In genomic region chr4:122895336-122895995, GRCh38 we compare ENCODE assay signal across 20 cellular contexts. TPM values are rescaled to one million over a fixed set of nuclear protein-coding genes. Genes with fewer than 3 reads are reported as not detected.
DNase-seq lines count a peak whose midpoint lies in the region; ATAC-seq, FAIRE-seq and TF ChIP-seq lines count a peak whose summit lies in the region.
"Had no signal": no experiment of that assay in that cellular context is flagged by ENCODE, and none has a peak within 500 bp of the region (broad histone marks: within the 10 kb centered on the region; RNA-seq: fewer than 3 reads in every experiment).

No MANE protein-coding gene starts in this region.

- no peak overlapping the region for H2AFZ ChIP-seq in endothelial cell of umbilical vein (ENCODE audit: low read depth, low read length)

- H4K20me1 ChIP-seq in endothelial cell of umbilical vein (replicated peaks; ENCODE audit: control insufficient read depth, extremely low read depth, insufficient read depth, low read length) = no peaks in the 10 kb centered on the region

- H3K36me3 ChIP-seq in RWPE2 (ENCODE audit: low read depth) (peaks cover 37% of the 10 kb centered on the region), endothelial cell of umbilical vein (ENCODE audit: control insufficient read depth in 2 of 2, extremely low read depth in 1 of 2, insufficient read depth in 2 of 2, low read length in 2 of 2) (peaks cover 0 to 7% of the 10 kb centered on the region in 2 experiments)

- no peak for DNase-seq in D721Med (ENCODE audit: insufficient read length, low spot score)
- DNase-seq in RWPE2 (ENCODE audit: low spot score) = no peak
- DNase-seq in endothelial cell of umbilical vein (ENCODE audit: low read depth, low spot score) = peak; percentile 72
- peak; percentile 13 for DNase-seq in renal cortical epithelial cell (ENCODE audit: low read depth)
- DNase-seq in OCI-M2 (lab: John Stamatoyannopoulos, UW; ENCODE audit: unreplicated experiment) = no peak
- no peak for DNase-seq in NCI-H2227 treated with DMSO at 0.1 percent for 48 hours (lab: John Stamatoyannopoulos, UW)
- DNase-seq: activated CD4-positive, alpha-beta T cell treated with anti-CD3 and anti-CD28 coated beads, Interleukin-2, amount 50 U/mL, for 4 hours; activated effector memory CD4-positive, alpha-beta T cell treated with Interleukin-2 at 50 U/mL for 16 hours; CD4-positive, alpha-beta T cell; DMS 273 treated with DMSO at 0.1 percent for 48 hours; hippocampal formation; islet precursor cell; NCI-H1417; NCI-H2107; right cardiac atrium; stimulated activated CD8-positive, alpha-beta memory T cell treated with anti-CD3 and anti-CD28 coated beads, Interleukin-4, amount 100 ng/mL, for 48 hours; T-helper 2 cell had no signal

- H3K9ac ChIP-seq in endothelial cell of umbilical vein (replicated peaks; ENCODE audit: extremely low read depth, insufficient read depth, low read length) = peak overlapping the region; percentile 43

- no peaks in the 10 kb centered on the region for H3K79me2 ChIP-seq in endothelial cell of umbilical vein (ENCODE audit: control insufficient read depth, insufficient read depth, low read length)

- no peak for ATAC-seq in RWPE2 (ENCODE audit: low read depth)
- no peak for ATAC-seq in GM19455 (IDR thresholded peaks at IDR 0.05; ENCODE audit: unreplicated experiment)
- ATAC-seq: right cardiac atrium had no signal

- intact Hi-C loops in endothelial cell of umbilical vein (cut with micrococcal nuclease) = no loop called here

- CTCF ChIA-PET in endothelial cell of umbilical vein (lab: Charles Lee) = interaction anchor here (0.5 to 3.5 kb wide), 5 partner anchors 13 to 137 kb away, joined by 3 to 21 read pairs (median 3); no protein-coding TSS in a partner anchor

- dilution Hi-C loops in endothelial cell of umbilical vein (cut with MboI; ENCODE audit: extremely low pct_ligation_motif_present, low sequenced_read_pairs) = no loop called here

- H3K9me3 ChIP-seq in RWPE2 (ENCODE audit: severe bottlenecking) (no peaks in the 10 kb centered on the region), endothelial cell of umbilical vein (replicated peaks; ENCODE audit: control insufficient read depth, insufficient read depth, low read length) (no peaks in the 10 kb centered on the region)

- peaks cover 41% of the 10 kb centered on the region for H3K4me1 ChIP-seq in RWPE2 (ENCODE audit: insufficient read depth, poor library complexity, severe bottlenecking)
- H3K4me1 ChIP-seq in endothelial cell of umbilical vein (ENCODE audit: control insufficient read depth, extremely low read depth, insufficient read depth, low read length) = peaks cover 40% of the 10 kb centered on the region

- no peaks in the 10 kb centered on the region for H3K27me3 ChIP-seq in RWPE2 (ENCODE audit: insufficient read depth, poor library complexity, severe bottlenecking)
- H3K27me3 ChIP-seq in endothelial cell of umbilical vein (ENCODE audit: control insufficient read depth in 2 of 2, insufficient read depth in 2 of 2, low read length in 2 of 2) = no peaks in the 10 kb centered on the region

- no peak overlapping the region for H3K4me3 ChIP-seq in RWPE2 (ENCODE audit: severe bottlenecking)
- no peak overlapping the region for H3K4me3 ChIP-seq in endothelial cell of umbilical vein (replicated peaks in 1 of 3; ENCODE audit: insufficient read depth in 1 of 3, low read depth in 1 of 3, low read length in 3 of 3)

- POLR2A ChIA-PET in endothelial cell of umbilical vein (lab: Charles Lee) = interaction anchor here (0.5 to 0.7 kb wide), 2 partner anchors 12 to 97 kb away, joined by 3 to 6 read pairs; no protein-coding TSS in a partner anchor

- TF ChIP-seq POLR2A in endothelial cell of umbilical vein (IDR thresholded peaks at IDR 0.05; ENCODE audit: low read depth, low read length) = no peak

- FAIRE-seq in D721Med (lab: Jason Lieb, UNC) (peak; percentile 68), endothelial cell of umbilical vein (lab: Jason Lieb, UNC) (no peak)
- FAIRE-seq: bronchial epithelial cell, H54 had no signal

- BruUV-seq in endothelial cell of umbilical vein (replicated peaks; lab: Mats Ljungman, UMichigan) = no TSS peak

- H3K9me1 ChIP-seq in endothelial cell of umbilical vein (replicated peaks; ENCODE audit: control insufficient read depth, extremely low read depth, insufficient read depth, low read length) = no peaks in the 10 kb centered on the region

- H3K4me2 ChIP-seq in endothelial cell of umbilical vein (ENCODE audit: insufficient read depth, low read length) = peak overlapping the region; percentile 42

- TF ChIP-seq CTCF in D721Med (IDR thresholded peaks at IDR 0.05; ENCODE audit: insufficient read depth, missing control alignments) (no peak), RWPE2 (IDR thresholded peaks at IDR 0.05; ENCODE audit: poor library complexity, severe bottlenecking) (no peak), endothelial cell of umbilical vein (IDR thresholded peaks at IDR 0.05; ENCODE audit: extremely low read depth in 1 of 2, insufficient read depth in 1 of 2, low read depth in 1 of 2, low read length in 2 of 2) (no peak)

- H3K27ac ChIP-seq in RWPE2 (ENCODE audit: poor library complexity, severe bottlenecking) (peak overlapping the region; percentile 91), endothelial cell of umbilical vein (ENCODE audit: insufficient read depth, low read depth, low read length) (peak overlapping the region; percentile 37)

TF ChIP-seq in endothelial cell of umbilical vein, 7 proteins besides CTCF, POLR2A, EP300 and RAD21:
- TF ChIP-seq EZH2 (IDR thresholded peaks at IDR 0.05; ENCODE audit: borderline replicate concordance, low read depth, low read length, severe bottlenecking) = no peak
- TF ChIP-seq POLR2AphosphoS5 (IDR thresholded peaks at IDR 0.05; ENCODE audit: insufficient read depth, low read depth, low read length) = no peak
- TF ChIP-seq JUN (IDR thresholded peaks at IDR 0.05; ENCODE audit: borderline replicate concordance, insufficient read depth, insufficient read length, low read depth) = no peak
- no peak for TF ChIP-seq MAX (IDR thresholded peaks at IDR 0.05; ENCODE audit: insufficient read depth, insufficient read length)
- peak; percentile 73 for TF ChIP-seq GATA2 (IDR thresholded peaks at IDR 0.05; ENCODE audit: insufficient read depth, insufficient read length, low read depth, low read length)
- no peak for TF ChIP-seq MYC (IDR thresholded peaks at IDR 0.05; ENCODE audit: low read depth, low read length)
- TF ChIP-seq FOS (IDR thresholded peaks at IDR 0.05; ENCODE audit: borderline replicate concordance, insufficient read depth, low read length) = no peak
TF ChIP-seq in endothelial cell of umbilical vein: peak in this region for 1.

RNA-seq across cellular contexts. Expression of gene NUDT6, which starts 26.9 kb away (rescaled TPM):
- total RNA-seq in endothelial cell of umbilical vein (5.4 TPM in 2 replicates), renal cortical epithelial cell (9.6 and 10.0 TPM in 2 replicates)
- 5.1 and 5.7 TPM in 2 replicates for polyA plus RNA-seq in endothelial cell of umbilical vein
- polyA plus RNA-seq in endothelial cell of umbilical vein (2011; cell fraction: cytosol; rRNA removed) = 5.0 and 6.0 TPM in 2 replicates
- polyA plus RNA-seq in endothelial cell of umbilical vein (2011; cell fraction: nucleus; rRNA removed) = 9.8 and 11.6 TPM in 2 replicates
- 4.0 and 5.0 TPM in 2 replicates for polyA plus RNA-seq in endothelial cell of umbilical vein (2012)
- 1.7 and 3.4 TPM in 2 replicates for polyA minus RNA-seq in endothelial cell of umbilical vein
- 3.9 TPM for polyA minus RNA-seq in endothelial cell of umbilical vein (2011; cell fraction: cytosol; rRNA and poly(A)+ RNA removed)
- 3.7 and 4.8 TPM in 2 replicates for polyA minus RNA-seq in endothelial cell of umbilical vein (2011; cell fraction: nucleus; rRNA and poly(A)+ RNA removed)

Comparison
In these comparisons a context has a peak if more than half of its experiments do, and no peak if none do; other contexts are left out.
1. DNase-seq: peak in endothelial cell of umbilical vein (single experiment) and renal cortical epithelial cell (single experiment); none in D721Med (single experiment), RWPE2 (single experiment), OCI-M2 (single experiment) and NCI-H2227 treated with DMSO at 0.1 percent for 48 hours (single experiment).